ENCODE assay signal across 8 cellular contexts in the genomic region with DNA sequence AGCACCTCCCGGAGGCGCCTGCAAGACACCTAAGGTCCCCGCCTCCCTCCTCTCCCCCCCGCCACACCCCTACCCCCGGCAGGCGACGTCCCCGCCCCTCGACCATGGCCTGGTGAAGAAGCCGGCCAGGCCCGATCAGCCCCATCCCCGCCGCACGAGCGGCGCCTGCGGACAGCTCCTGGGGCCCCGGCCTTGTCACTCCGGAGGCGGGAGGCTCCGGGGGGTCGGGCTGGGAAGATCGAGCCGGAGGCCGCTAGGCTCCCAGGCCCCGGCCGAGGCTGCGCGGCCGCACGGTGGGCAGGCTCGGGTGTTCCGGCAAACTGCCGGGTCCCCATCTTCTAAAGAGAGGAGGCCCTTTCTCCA.
A peak's percentile ranks its signal among the peaks of the same experiment; 100 is the strongest.
DNase-seq lines count a peak whose midpoint lies in the region; ATAC-seq and TF ChIP-seq lines count a peak whose summit lies in the region.

No MANE protein-coding gene starts in this region.

- DNase-seq in NCI-H2171 (lab: John Stamatoyannopoulos, UW) (peak; percentile 49), NCI-H2171 treated with DMSO at 0.1 percent for 48 hours (lab: John Stamatoyannopoulos, UW) (no peak), nephron progenitor cell (peak; percentile 71), NCI-H2107 treated with DMSO at 0.1 percent for 48 hours (lab: John Stamatoyannopoulos, UW; ENCODE audit: unreplicated experiment) (no peak)
- peak in 1 of 3 experiments; percentile 11 for DNase-seq in effector memory CD8-positive, alpha-beta T cell

- H3K27ac Mint-ChIP-seq in effector memory CD8-positive, alpha-beta T cell, result no peak overlapping the region
- no peak overlapping the region for H3K27ac Mint-ChIP-seq in nephron progenitor cell

- H3K9me3 ChIP-seq in OCI-LY1 (ENCODE audit: low read length), result no peaks in the 10 kb centered on the region

- H3K27me3 ChIP-seq in OCI-LY1 (ENCODE audit: insufficient read depth, low read length), result peaks cover 15% of the 10 kb centered on the region; the same call in 1 of the 2 replicates

- H3K4me2 ChIP-seq in OCI-LY1 (ENCODE audit: low read length), result peak overlapping the region; percentile 52

- peaks cover 9 to 18% of the 10 kb centered on the region in 2 donors for H3K4me1 Mint-ChIP-seq in effector memory CD8-positive, alpha-beta T cell (ENCODE audit: low read depth in 2 of 2)
- H3K4me1 Mint-ChIP-seq in nephron progenitor cell, result peaks cover 26% of the 10 kb centered on the region

- H3F3A ChIP-seq in OCI-LY1 (ENCODE audit: insufficient read depth, low read length), result no peaks in the 10 kb centered on the region

- H3K36me3 Mint-ChIP-seq in effector memory CD8-positive, alpha-beta T cell (ENCODE audit: insufficient read depth), result no peaks in the 10 kb centered on the region
- H3K36me3 Mint-ChIP-seq in nephron progenitor cell (ENCODE audit: low read depth), result no peaks in the 10 kb centered on the region

- no peak overlapping the region for H3K27ac ChIP-seq in OCI-LY1 (ENCODE audit: low read depth, low read length, poor library complexity, severe bottlenecking)

- no peaks in the 10 kb centered on the region for H3K36me3 ChIP-seq in OCI-LY1 (ENCODE audit: insufficient read depth, low read length)

- H2AFZ ChIP-seq in OCI-LY1 (ENCODE audit: low read length), result no peak overlapping the region

- TF ChIP-seq CTCF in OCI-LY1 (IDR thresholded peaks at IDR 0.05; ENCODE audit: low read length) (no peak), nephron progenitor cell (IDR thresholded peaks at IDR 0.05) (no peak)

- H3K4me3 Mint-ChIP-seq in effector memory CD8-positive, alpha-beta T cell, result peak overlapping the region; percentile 38 to 89
- H3K4me3 Mint-ChIP-seq in nephron progenitor cell, result peak overlapping the region; percentile 74

- H3K9me3 Mint-ChIP-seq in effector memory CD8-positive, alpha-beta T cell, result no peaks in the 10 kb centered on the region
- no peaks in the 10 kb centered on the region for H3K9me3 Mint-ChIP-seq in nephron progenitor cell

- peak; percentile 19 for ATAC-seq in effector memory CD8-positive, alpha-beta T cell (replicated peaks)
- ATAC-seq in HG03571 (IDR thresholded peaks at IDR 0.05; ENCODE audit: unreplicated experiment) (no peak), HG03520 (IDR thresholded peaks at IDR 0.05; ENCODE audit: unreplicated experiment) (no peak)

- peak overlapping the region; percentile 46 for H3K4me3 ChIP-seq in OCI-LY1 (ENCODE audit: low read depth, low read length, poor library complexity, severe bottlenecking)

- H4K20me1 ChIP-seq in OCI-LY1 (ENCODE audit: insufficient read depth, low read length), result no peaks in the 10 kb centered on the region

- H3K4me1 ChIP-seq in OCI-LY1 (ENCODE audit: insufficient read depth, low read length, severe bottlenecking), result peaks cover 19% of the 10 kb centered on the region

- H3K79me2 ChIP-seq in OCI-LY1 (ENCODE audit: insufficient read depth, low read length), result no peaks in the 10 kb centered on the region

- no peaks in the 10 kb centered on the region for H3K9me2 ChIP-seq in OCI-LY1 (ENCODE audit: low read depth, low read length)

- H3K9ac ChIP-seq in OCI-LY1 (ENCODE audit: low read length), result no peak overlapping the region

- H3K27me3 Mint-ChIP-seq in effector memory CD8-positive, alpha-beta T cell, result peaks cover 24 to 29% of the 10 kb centered on the region in 2 donors
- peaks cover 73% of the 10 kb centered on the region for H3K27me3 Mint-ChIP-seq in nephron progenitor cell (ENCODE audit: low read depth, poor library complexity)

Comparison
In these comparisons a context has a peak if more than half of its experiments do, and no peak if none do; other contexts are left out.
1. DNase-seq: peak in NCI-H2171 (single experiment) and nephron progenitor cell (single experiment); none in NCI-H2171 treated with DMSO at 0.1 percent for 48 hours (single experiment) and NCI-H2107 treated with DMSO at 0.1 percent for 48 hours (single experiment).